Comparison of ENCODE assay signal across 27 cellular contexts in genomic region chr2:75309596-75310290, GRCh38.
DNase-seq lines count a peak whose midpoint lies in the region; ATAC-seq and TF ChIP-seq lines count a peak whose summit lies in the region.
"Had no signal": no experiment of that assay in that cellular context is flagged by ENCODE, and none has a peak within 500 bp of the region (broad histone marks: within the 10 kb centered on the region; RNA-seq: fewer than 3 reads in every experiment).

No MANE protein-coding gene starts in this region.

- H3K27ac Mint-ChIP-seq in HFFc6 = peak overlapping the region; percentile 63
- H3K27ac Mint-ChIP-seq in activated CD4-positive, alpha-beta T cell treated with anti-CD3 and anti-CD28 coated beads for 36 hours = no peak overlapping the region
- H3K27ac Mint-ChIP-seq: activated naive CD8-positive, alpha-beta T cell treated with anti-CD3 and anti-CD28 coated beads, Interleukin-2, amount 50 U/mL, for 24 hours; CD14-positive monocyte; naive thymus-derived CD8-positive, alpha-beta T cell; T-helper 1 cell treated with Interleukin-12 subunit alpha and Interleukin-12 subunit beta and Interleukin-4 antibody, amounts not matched to agents 30 μg/mL and 1 μg/mL, for 36 hours had no signal

- H3K27me3 ChIP-seq in ACC112 (ENCODE audit: insufficient read depth, low read length) (no peaks in the 10 kb centered on the region), adipocyte (replicated peaks; ENCODE audit: control insufficient read depth, insufficient read depth, low read length) (no peaks in the 10 kb centered on the region)
- H3K27me3 ChIP-seq: cardiac muscle cell, heart right ventricle, stomach, tibial nerve had no signal

- no peaks in the 10 kb centered on the region for H3K79me2 ChIP-seq in ACC112 (ENCODE audit: control insufficient read depth, insufficient read depth, low read length, unreplicated experiment)

- H2AFZ ChIP-seq in ACC112 (ENCODE audit: low read length, unreplicated experiment) = peak overlapping the region; percentile 57

- H3K9ac ChIP-seq in adipocyte (ENCODE audit: low read length) = no peak overlapping the region

- CTCF ChIA-PET in activated CD4-positive, alpha-beta T cell treated with anti-CD3 and anti-CD28 coated beads for 36 hours (lab: Charles Lee) = no interaction called here

- intact Hi-C loops in activated CD4-positive, alpha-beta T cell treated with anti-CD3 and anti-CD28 coated beads for 36 hours (cut with DNase I, micrococcal nuclease) = no loop called here

- H3K27ac ChIP-seq in ACC112 (ENCODE audit: low read depth, low read length) = peak overlapping the region; percentile 50
- H3K27ac ChIP-seq: cardiac muscle cell, heart right ventricle, stomach, tibial nerve, VCaP had no signal

- H3K4me3 ChIP-seq in ACC112 (ENCODE audit: low read depth, low read length) (peak overlapping the region; percentile 66), adipocyte (ENCODE audit: low read length) (no peak overlapping the region)
- H3K4me3 ChIP-seq: cardiac muscle cell, heart right ventricle, stomach, tibial nerve had no signal

- no peak for TF ChIP-seq CTCF in HFFc6 (IDR thresholded peaks at IDR 0.05)

- H3K4me1 ChIP-seq in ACC112 (ENCODE audit: control insufficient read depth, insufficient read depth, low read length, unreplicated experiment) (peaks cover 24% of the 10 kb centered on the region), adipocyte (ENCODE audit: control insufficient read depth, insufficient read depth, low read length) (peaks cover 11% of the 10 kb centered on the region)
- H3K4me1 ChIP-seq: heart right ventricle, stomach, tibial nerve had no signal

- peaks cover 37% of the 10 kb centered on the region for H3K4me1 Mint-ChIP-seq in HFFc6 (ENCODE audit: low read depth)
- H3K4me1 Mint-ChIP-seq in activated CD4-positive, alpha-beta T cell treated with anti-CD3 and anti-CD28 coated beads for 36 hours = no peaks in the 10 kb centered on the region
- H3K4me1 Mint-ChIP-seq: activated naive CD8-positive, alpha-beta T cell treated with anti-CD3 and anti-CD28 coated beads, Interleukin-2, amount 50 U/mL, for 24 hours; CD14-positive monocyte had no signal

- peak overlapping the region; percentile 73 for H3K4me3 Mint-ChIP-seq in HFFc6
- H3K4me3 Mint-ChIP-seq in activated CD4-positive, alpha-beta T cell treated with anti-CD3 and anti-CD28 coated beads for 36 hours = no peak overlapping the region
- H3K4me3 Mint-ChIP-seq: activated naive CD8-positive, alpha-beta T cell treated with anti-CD3 and anti-CD28 coated beads, Interleukin-2, amount 50 U/mL, for 24 hours; CD14-positive monocyte; naive thymus-derived CD8-positive, alpha-beta T cell; T-helper 1 cell treated with Interleukin-12 subunit alpha and Interleukin-12 subunit beta and Interleukin-4 antibody, amounts not matched to agents 30 μg/mL and 1 μg/mL, for 36 hours had no signal

- 0 out of 2 replicates have a peak, but pooled peaks cover 4% of the 10 kb centered on the region for H3K36me3 Mint-ChIP-seq in HFFc6 (ENCODE audit: low read depth)
- no peaks in the 10 kb centered on the region for H3K36me3 Mint-ChIP-seq in activated CD4-positive, alpha-beta T cell treated with anti-CD3 and anti-CD28 coated beads for 36 hours (ENCODE audit: low read depth)
- H3K36me3 Mint-ChIP-seq: CD14-positive monocyte had no signal

- no peaks in the 10 kb centered on the region for H3K9me3 Mint-ChIP-seq in HFFc6
- no peaks in the 10 kb centered on the region for H3K9me3 Mint-ChIP-seq in activated CD4-positive, alpha-beta T cell treated with anti-CD3 and anti-CD28 coated beads for 36 hours (ENCODE audit: low read depth)
- H3K9me3 Mint-ChIP-seq: T-helper 1 cell treated with Interleukin-12 subunit alpha and Interleukin-12 subunit beta and Interleukin-4 antibody, amounts not matched to agents 30 μg/mL and 1 μg/mL, for 36 hours had no signal

- H3K36me3 ChIP-seq in ACC112 (ENCODE audit: insufficient read depth, low read length) = no peaks in the 10 kb centered on the region
- H3K36me3 ChIP-seq in adipocyte (ENCODE audit: control insufficient read depth, insufficient read depth, low read length, severe bottlenecking) = no peaks in the 10 kb centered on the region
- H3K36me3 ChIP-seq: cardiac muscle cell, heart right ventricle, stomach, tibial nerve had no signal

- H3K9me3 ChIP-seq in adipocyte (ENCODE audit: control insufficient read depth, low read length) = no peaks in the 10 kb centered on the region

- ATAC-seq in HG03025 (IDR thresholded peaks at IDR 0.05; ENCODE audit: low FRiP score, unreplicated experiment) = no peak
- no peak for ATAC-seq in activated CD4-positive, alpha-beta T cell treated with anti-CD3 and anti-CD28 coated beads for 36 hours
- ATAC-seq: activated naive CD8-positive, alpha-beta T cell treated with anti-CD3 and anti-CD28 coated beads, Interleukin-2, amount 50 U/mL, for 24 hours; heart right ventricle; naive thymus-derived CD8-positive, alpha-beta T cell had no signal

- no peaks in the 10 kb centered on the region; the same call in 1 of the 2 replicates for H3K27me3 Mint-ChIP-seq in HFFc6 (ENCODE audit: insufficient read depth)
- no peaks in the 10 kb centered on the region for H3K27me3 Mint-ChIP-seq in activated CD4-positive, alpha-beta T cell treated with anti-CD3 and anti-CD28 coated beads for 36 hours
- H3K27me3 Mint-ChIP-seq: activated naive CD8-positive, alpha-beta T cell treated with anti-CD3 and anti-CD28 coated beads, Interleukin-2, amount 50 U/mL, for 24 hours; naive thymus-derived CD8-positive, alpha-beta T cell had no signal

- DNase-seq in HFFc6 (peak; percentile 59), adipocyte (ENCODE audit: low read depth) (peak; percentile 33), foreskin melanocyte (peak; percentile 89), iPS-NIHi7 (ENCODE audit: extremely low spot score) (no peak), C1 segment of cervical spinal cord (lab: John Stamatoyannopoulos, UW) (no peak)
- no peak for DNase-seq in activated CD4-positive, alpha-beta T cell treated with anti-CD3 and anti-CD28 coated beads for 36 hours
- DNase-seq: ACHN; activated CD8-positive, alpha-beta memory T cell treated with anti-CD3 and anti-CD28 coated beads, Interleukin-2, amount 50 U/mL, for 4 hours; activated effector memory CD4-positive, alpha-beta T cell treated with Interleukin-2 at 50 U/mL for 16 hours; activated naive CD8-positive, alpha-beta T cell treated with anti-CD3 and anti-CD28 coated beads, Interleukin-2, amount 50 U/mL, for 24 hours; GDM1; heart right ventricle; naive thymus-derived CD8-positive, alpha-beta T cell; NCI-H1092; NCI-H187 treated with DMSO at 0.1 percent for 48 hours; NCI-H226; NCI-H748 treated with DMSO at 0.1 percent for 48 hours; retina; SIG-M5; stomach had no signal

- POLR2A ChIA-PET in activated CD4-positive, alpha-beta T cell treated with anti-CD3 and anti-CD28 coated beads for 36 hours (lab: Charles Lee) = no interaction called here

Comparison
In these comparisons a context has a peak if more than half of its experiments do, and no peak if none do; other contexts are left out.
1. DNase-seq: peak in HFFc6 (single experiment), adipocyte (single experiment) and foreskin melanocyte (single experiment); none in iPS-NIHi7 (single experiment), C1 segment of cervical spinal cord (0 of 14) and activated CD4-positive, alpha-beta T cell treated with anti-CD3 and anti-CD28 coated beads for 36 hours (single experiment).